40 cellular contexts compared by ENCODE assay signal in the genomic region with DNA sequence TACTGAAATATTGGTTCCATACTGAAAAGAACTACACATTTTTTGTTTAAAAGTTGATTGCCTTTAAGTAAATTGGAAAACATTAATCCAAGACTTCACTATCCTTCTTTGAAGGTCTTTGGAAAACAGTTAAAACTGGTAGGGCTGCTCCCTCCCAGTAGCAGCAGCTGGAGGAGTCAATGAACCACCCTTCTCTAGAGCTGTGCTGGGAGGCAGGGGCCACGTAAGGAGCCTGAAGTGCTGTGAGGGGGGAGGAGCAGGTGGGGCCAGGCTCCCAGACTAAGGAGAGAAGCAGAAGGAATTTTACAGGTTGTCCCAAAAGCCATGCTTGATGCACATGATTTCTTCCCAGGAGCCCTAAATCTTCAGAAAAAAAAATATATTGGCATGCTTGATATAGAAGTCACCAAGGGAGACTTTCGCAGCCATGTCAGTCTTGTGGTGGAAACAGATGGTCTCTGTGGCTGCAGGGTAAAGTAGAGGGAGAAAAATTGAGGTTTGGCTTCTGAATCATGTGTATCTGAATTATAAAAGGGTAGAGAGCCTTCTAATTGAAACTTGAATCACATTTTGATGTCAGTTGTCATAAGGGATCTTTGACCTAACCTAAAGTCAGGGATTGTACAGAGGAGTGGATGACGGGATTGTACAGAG.
"Had no signal": no experiment of that assay in that cellular context is flagged by ENCODE, and none has a peak within 500 bp of the region (broad histone marks: within the 10 kb centered on the region; RNA-seq: fewer than 3 reads in every experiment).

No MANE protein-coding gene starts in this region.

- H3K27ac Mint-ChIP-seq: activated CD4-positive, alpha-beta memory T cell treated with anti-CD3 and anti-CD28 coated beads, Interleukin-2, amount 10 ng/mL, durations not matched to agents 7 days and 5 days; activated CD4-positive, alpha-beta T cell treated with anti-CD3 and anti-CD28 coated beads for 36 hours; activated CD4-positive, alpha-beta T cell treated with anti-CD3 and anti-CD28 coated beads, Interleukin-2, amount 10 ng/mL, durations not matched to agents 7 days and 5 days; activated CD8-positive, alpha-beta memory T cell treated with anti-CD3 and anti-CD28 coated beads, Interleukin-2, amount 10 ng/mL, durations not matched to agents 7 days and 5 days; activated CD8-positive, alpha-beta T cell treated with anti-CD3 and anti-CD28 coated beads, Interleukin-2, amount 10 ng/mL, durations not matched to agents 7 days and 5 days; activated naive CD4-positive, alpha-beta T cell treated with anti-CD3 and anti-CD28 coated beads for 36 hours; activated naive CD4-positive, alpha-beta T cell treated with anti-CD3 and anti-CD28 coated beads, Interleukin-2, amount 50 U/mL, for 72 hours; activated naive CD8-positive, alpha-beta T cell treated with anti-CD3 and anti-CD28 coated beads for 36 hours; activated T-cell treated with anti-CD3 and anti-CD28 coated beads, Interleukin-2, amount 50 U/mL, for 72 hours; activated T-helper 1 cell treated with anti-CD3 and anti-CD28 coated beads, Interleukin-12 subunit alpha, Interleukin-12 subunit beta, Interleukin-2, Interleukin-4 antibody, amounts not matched to agents 30 ng/mL and 10 ng/mL and 1 ng/mL, durations not matched to agents 14 hours and 24 hours and 36 hours; activated T-helper 17 cell treated with anti-CD3 and anti-CD28 coated beads, Interleukin-2, amount 50 U/mL, for 72 hours; brain; T-helper 1 cell treated with Interleukin-12 subunit alpha and Interleukin-12 subunit beta and Interleukin-4 antibody, amounts not matched to agents 30 μg/mL and 1 μg/mL, for 36 hours; T-helper 2 cell treated with Interferon-gamma antibody and Interleukin-4, amounts not matched to agents 5 μg/mL and 100 μg/mL, for 36 hours; WTC11 had no signal

- H3K4me3 ChIP-seq: adrenal gland, ascending aorta, cardiac muscle cell had no signal

- ATAC-seq: activated CD4-positive, alpha-beta T cell treated with anti-CD3 and anti-CD28 coated beads for 36 hours; activated CD4-positive, CD25-positive, alpha-beta regulatory T cell treated with anti-CD3 and anti-CD28 coated beads, Interleukin-2, amount 50 U/mL, for 24 hours; activated CD8-positive, alpha-beta memory T cell treated with anti-CD3 and anti-CD28 coated beads, Interleukin-2, amount 10 ng/mL, durations not matched to agents 7 days and 5 days; activated CD8-positive, alpha-beta T cell treated with anti-CD3 and anti-CD28 coated beads, Interleukin-2, amount 10 ng/mL, durations not matched to agents 7 days and 5 days; activated naive CD4-positive, alpha-beta T cell treated with anti-CD3 and anti-CD28 coated beads, Interleukin-2, amount 50 U/mL, for 72 hours; activated T-cell treated with anti-CD3 and anti-CD28 coated beads, Interleukin-2, amount 50 U/mL, for 4 hours; activated T-cell treated with anti-CD3 and anti-CD28 coated beads, Interleukin-2, amount 50 U/mL, for 72 hours; activated T-helper 17 cell treated with anti-CD3 and anti-CD28 coated beads, Interleukin-2, amount 50 U/mL, for 72 hours; WTC11 had no signal

- DNase-seq: activated CD4-positive, alpha-beta memory T cell treated with anti-CD3 and anti-CD28 coated beads, Interleukin-2, amount 10 ng/mL, durations not matched to agents 7 days and 5 days; activated CD4-positive, alpha-beta T cell treated with anti-CD3 and anti-CD28 coated beads for 1 hour; activated CD4-positive, alpha-beta T cell treated with anti-CD3 and anti-CD28 coated beads for 36 hours; activated CD4-positive, alpha-beta T cell treated with anti-CD3 and anti-CD28 coated beads for 48 hours; activated CD4-positive, alpha-beta T cell treated with anti-CD3 and anti-CD28 coated beads, Interleukin-2, amount 10 ng/mL, durations not matched to agents 7 days and 5 days; activated CD4-positive, alpha-beta T cell treated with anti-CD3 and anti-CD28 coated beads, Interleukin-2, amount 50 U/mL, for 48 hours; activated CD4-positive, CD25-positive, alpha-beta regulatory T cell; activated CD8-positive, alpha-beta memory T cell treated with anti-CD3 and anti-CD28 coated beads for 24 hours; activated CD8-positive, alpha-beta memory T cell treated with anti-CD3 and anti-CD28 coated beads, Interleukin-2, amount 10 ng/mL, durations not matched to agents 7 days and 5 days; activated CD8-positive, alpha-beta T cell treated with anti-CD3 and anti-CD28 coated beads, Interleukin-2, amount 10 ng/mL, durations not matched to agents 7 days and 5 days; activated effector memory CD4-positive, alpha-beta T cell treated with anti-CD3 and anti-CD28 coated beads, Interleukin-2, amount 50 U/mL, for 16 hours; activated gamma-delta T cell treated with Interleukin-2 at 50 U/mL for 16 hours; activated naive CD4-positive, alpha-beta T cell; activated naive CD4-positive, alpha-beta T cell treated with anti-CD3 and anti-CD28 coated beads for 36 hours; activated naive CD4-positive, alpha-beta T cell treated with anti-CD3 and anti-CD28 coated beads, Interleukin-2, amount 50 U/mL, for 16 hours; activated naive CD8-positive, alpha-beta T cell treated with anti-CD3 and anti-CD28 coated beads for 36 hours; activated T-cell treated with anti-CD3 and anti-CD28 coated beads for 4 hours; activated T-cell treated with anti-CD3 and anti-CD28 coated beads, Interleukin-2, amount 50 U/mL, for 1 hour; activated T-cell treated with anti-CD3 and anti-CD28 coated beads, Interleukin-2, amount 50 U/mL, for 4 hours; activated T-cell treated with anti-CD3 and anti-CD28 coated beads, Interleukin-2, amount 50 U/mL, for 72 hours; adrenal gland; amniotic stem cell; caudate nucleus; cerebellar nuclear complex; T-helper 1 cell; T-helper 2 cell; T-helper 9 cell; WERI-Rb-1 had no signal

- H3K36me3 ChIP-seq: adrenal gland, ascending aorta, cardiac muscle cell, WERI-Rb-1 had no signal

- H3K27me3 Mint-ChIP-seq: activated CD4-positive, alpha-beta memory T cell treated with anti-CD3 and anti-CD28 coated beads, Interleukin-2, amount 10 ng/mL, durations not matched to agents 7 days and 5 days; activated CD4-positive, alpha-beta T cell treated with anti-CD3 and anti-CD28 coated beads, Interleukin-2, amount 10 ng/mL, durations not matched to agents 7 days and 5 days; activated CD8-positive, alpha-beta memory T cell treated with anti-CD3 and anti-CD28 coated beads, Interleukin-2, amount 10 ng/mL, durations not matched to agents 7 days and 5 days; activated naive CD8-positive, alpha-beta T cell treated with anti-CD3 and anti-CD28 coated beads for 36 hours; activated T-helper 17 cell treated with anti-CD3 and anti-CD28 coated beads, Interleukin-2, amount 50 U/mL, for 72 hours; brain; central memory CD8-positive, alpha-beta T cell had no signal

- H3K27me3 ChIP-seq: adrenal gland, ascending aorta, cardiac muscle cell had no signal

- H3K27ac ChIP-seq: adrenal gland, ascending aorta, cardiac muscle cell, WERI-Rb-1 had no signal

- H3K4me1 ChIP-seq: adrenal gland, ascending aorta had no signal

- H3K36me3 Mint-ChIP-seq: activated CD8-positive, alpha-beta memory T cell treated with anti-CD3 and anti-CD28 coated beads, Interleukin-2, amount 10 ng/mL, durations not matched to agents 7 days and 5 days; activated naive CD4-positive, alpha-beta T cell treated with anti-CD3 and anti-CD28 coated beads, Interleukin-2, amount 50 U/mL, for 72 hours; activated naive CD8-positive, alpha-beta T cell treated with anti-CD3 and anti-CD28 coated beads for 36 hours; brain had no signal

- H3K4me3 Mint-ChIP-seq: activated CD4-positive, alpha-beta memory T cell treated with anti-CD3 and anti-CD28 coated beads, Interleukin-2, amount 10 ng/mL, durations not matched to agents 7 days and 5 days; activated CD4-positive, alpha-beta T cell treated with anti-CD3 and anti-CD28 coated beads for 36 hours; activated CD4-positive, alpha-beta T cell treated with anti-CD3 and anti-CD28 coated beads, Interleukin-2, amount 10 ng/mL, durations not matched to agents 7 days and 5 days; activated CD8-positive, alpha-beta memory T cell treated with anti-CD3 and anti-CD28 coated beads, Interleukin-2, amount 10 ng/mL, durations not matched to agents 7 days and 5 days; activated CD8-positive, alpha-beta T cell treated with anti-CD3 and anti-CD28 coated beads, Interleukin-2, amount 10 ng/mL, durations not matched to agents 7 days and 5 days; activated naive CD4-positive, alpha-beta T cell treated with anti-CD3 and anti-CD28 coated beads for 36 hours; activated naive CD8-positive, alpha-beta T cell treated with anti-CD3 and anti-CD28 coated beads for 36 hours; activated T-cell treated with anti-CD3 and anti-CD28 coated beads, Interleukin-2, amount 50 U/mL, for 4 hours; activated T-cell treated with anti-CD3 and anti-CD28 coated beads, Interleukin-2, amount 50 U/mL, for 72 hours; activated T-helper 1 cell treated with anti-CD3 and anti-CD28 coated beads, Interleukin-12 subunit alpha, Interleukin-12 subunit beta, Interleukin-2, Interleukin-4 antibody, amounts not matched to agents 30 ng/mL and 10 ng/mL and 1 ng/mL, durations not matched to agents 14 hours and 24 hours and 36 hours; activated T-helper 17 cell treated with anti-CD3 and anti-CD28 coated beads, Interleukin-2, amount 50 U/mL, for 72 hours; brain; central memory CD8-positive, alpha-beta T cell; T-helper 1 cell treated with Interleukin-12 subunit alpha and Interleukin-12 subunit beta and Interleukin-4 antibody, amounts not matched to agents 30 μg/mL and 1 μg/mL, for 36 hours; T-helper 2 cell treated with Interferon-gamma antibody and Interleukin-4, amounts not matched to agents 5 μg/mL and 100 μg/mL, for 36 hours; WTC11 had no signal

- FAIRE-seq: TTC549 had no signal

- H3K4me1 Mint-ChIP-seq: activated CD4-positive, alpha-beta memory T cell treated with anti-CD3 and anti-CD28 coated beads, Interleukin-2, amount 10 ng/mL, durations not matched to agents 7 days and 5 days; activated CD4-positive, alpha-beta T cell treated with anti-CD3 and anti-CD28 coated beads for 36 hours; activated CD4-positive, alpha-beta T cell treated with anti-CD3 and anti-CD28 coated beads, Interleukin-2, amount 10 ng/mL, durations not matched to agents 7 days and 5 days; activated CD8-positive, alpha-beta memory T cell treated with anti-CD3 and anti-CD28 coated beads, Interleukin-2, amount 10 ng/mL, durations not matched to agents 7 days and 5 days; activated naive CD8-positive, alpha-beta T cell treated with anti-CD3 and anti-CD28 coated beads for 36 hours; activated T-helper 17 cell treated with anti-CD3 and anti-CD28 coated beads, Interleukin-2, amount 50 U/mL, for 72 hours; brain; central memory CD8-positive, alpha-beta T cell had no signal

- H3K9me3 ChIP-seq: adrenal gland, ascending aorta had no signal
